17 cellular contexts compared by ENCODE assay signal in the genomic region with DNA sequence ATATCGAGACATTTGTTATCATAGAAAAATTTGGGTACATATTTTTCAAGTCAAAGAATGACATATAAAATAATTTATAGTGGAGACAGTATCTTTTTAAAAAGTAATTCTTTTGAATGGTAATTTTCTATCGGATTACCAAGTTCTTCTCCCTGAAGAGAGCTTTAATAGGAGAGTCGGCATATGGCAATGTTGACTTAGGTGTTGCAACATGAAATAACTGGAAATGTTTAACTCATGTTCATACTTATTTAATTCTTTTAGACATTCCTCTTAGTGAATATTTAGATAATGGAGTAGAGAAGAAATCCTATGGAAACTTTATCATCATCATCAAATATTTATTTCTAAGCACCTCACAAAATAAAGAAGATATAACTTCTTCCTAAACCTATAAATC.
DNase-seq lines count a peak whose midpoint lies in the region; ATAC-seq and TF ChIP-seq lines count a peak whose summit lies in the region.
"Had no signal": no experiment of that assay in that cellular context is flagged by ENCODE, and none has a peak within 500 bp of the region (broad histone marks: within the 10 kb centered on the region; RNA-seq: fewer than 3 reads in every experiment).

No MANE protein-coding gene starts in this region.

- H3K27me3 ChIP-seq in liver (ENCODE audit: control insufficient read depth in 4 of 4, insufficient read depth in 4 of 4, low read length in 3 of 4) = no peaks in the 10 kb centered on the region
- no peaks in the 10 kb centered on the region for H3K27me3 ChIP-seq in mammary epithelial cell (ENCODE audit: insufficient read depth, low read length)
- H3K27me3 ChIP-seq: BE2C had no signal

- H3K4me1 ChIP-seq in liver (ENCODE audit: control insufficient read depth in 4 of 4, insufficient read depth in 4 of 4, low read length in 3 of 4) = peaks cover 2 to 17% (median 8%) of the 10 kb centered on the region in 4 donors
- no peaks in the 10 kb centered on the region for H3K4me1 ChIP-seq in mammary epithelial cell (ENCODE audit: insufficient read depth, low read length)
- H3K4me1 ChIP-seq: BE2C, HAP-1 had no signal

- H3K36me3 ChIP-seq in liver (ENCODE audit: control insufficient read depth in 4 of 4, insufficient read depth in 3 of 4, low read depth in 1 of 4, low read length in 3 of 4) = no peaks in the 10 kb centered on the region
- no peaks in the 10 kb centered on the region for H3K36me3 ChIP-seq in mammary epithelial cell (ENCODE audit: insufficient read depth, low read length)
- H3K36me3 ChIP-seq: BE2C, HAP-1 had no signal

- intact Hi-C loops in mammary epithelial cell (cut with micrococcal nuclease) = no loop called here

- dilution Hi-C loops in mammary epithelial cell (cut with HindIII; ENCODE audit: low sequenced_read_pairs) = no loop called here

- no peak overlapping the region for H3K4me3 ChIP-seq in liver (ENCODE audit: low read depth in 1 of 3, low read length in 3 of 3)
- no peak overlapping the region for H3K4me3 ChIP-seq in mammary epithelial cell (replicated peaks in 1 of 3; ENCODE audit: insufficient read depth in 1 of 3, low read depth in 2 of 3, low read length in 3 of 3)
- H3K4me3 ChIP-seq: GM23248, HAP-1 had no signal

- no peak for ATAC-seq in HG02938 (IDR thresholded peaks at IDR 0.05; ENCODE audit: unreplicated experiment)
- ATAC-seq in HG03460 (IDR thresholded peaks at IDR 0.05; ENCODE audit: unreplicated experiment) = no peak

- H3K4me2 ChIP-seq in mammary epithelial cell (ENCODE audit: insufficient read depth, low read depth, low read length) = no peak overlapping the region

- in situ Hi-C loops in mammary epithelial cell (cut with MboI; ENCODE audit: low sequenced_read_pairs in 2 of 2) = loop anchor here in 1 of 2 donors (25.0 kb wide), 1 partner anchor 1560 kb away; no protein-coding TSS in a partner anchor

- DNase-seq in DMS53 (lab: John Stamatoyannopoulos, UW) = peak; percentile 60
- peak; percentile 29 for DNase-seq in NCI-H1694 (lab: John Stamatoyannopoulos, UW)
- peak; percentile 58 for DNase-seq in NCI-H524 treated with DMSO at 0.1 percent for 48 hours (lab: John Stamatoyannopoulos, UW)
- DNase-seq in mammary epithelial cell = no peak
- DNase-seq in T1000 (lab: John Stamatoyannopoulos, UW) = no peak
- DNase-seq: ACHN; BE2C; C1 segment of cervical spinal cord; CD4-positive, CD25-positive, alpha-beta regulatory T cell; CD8-positive, alpha-beta memory T cell; COR-L47; GM23248; KBM-7 had no signal

- WGBS in liver = 45% methylated on average over 3 of the region's 3 CpGs
- WGBS in mammary epithelial cell (ENCODE audit: low coverage, missing lambda C conversion rate) = 74% methylated on average over 3 of the region's 3 CpGs

- TF ChIP-seq CTCF in liver (IDR thresholded peaks at IDR 0.05; ENCODE audit: low read depth, low read length, missing input control) (no peak), mammary epithelial cell (conservative IDR thresholded peaks at IDR 0.05 in 1 of 2, IDR thresholded peaks at IDR 0.05 in 1 of 2; ENCODE audit: extremely low read depth in 1 of 2, insufficient read depth in 1 of 2, low read depth in 1 of 2, low read length in 2 of 2) (no peak)

- H3K9me3 ChIP-seq in liver (ENCODE audit: control insufficient read depth in 4 of 4, low read length in 3 of 4) = no peaks in the 10 kb centered on the region
- no peaks in the 10 kb centered on the region for H3K9me3 ChIP-seq in mammary epithelial cell (replicated peaks; ENCODE audit: insufficient read depth, low read length)
- H3K9me3 ChIP-seq: BE2C, HAP-1 had no signal

- H4K20me1 ChIP-seq in mammary epithelial cell (ENCODE audit: insufficient read depth, low read length) = no peaks in the 10 kb centered on the region

- CTCF ChIA-PET in mammary epithelial cell (lab: Charles Lee; ENCODE audit: low non-redundant PET) = no interaction called here

- no peak for TF ChIP-seq RAD21 in liver (IDR thresholded peaks at IDR 0.05)

- H3K79me2 ChIP-seq in mammary epithelial cell (ENCODE audit: insufficient read depth, low read length) = no peaks in the 10 kb centered on the region

- H2AFZ ChIP-seq in mammary epithelial cell (ENCODE audit: low read depth, low read length) = no peak overlapping the region
- H2AFZ ChIP-seq: GM23248 had no signal

- H3K9ac ChIP-seq in liver (ENCODE audit: low read depth in 1 of 2, low read length in 2 of 2) (no peak overlapping the region), mammary epithelial cell (ENCODE audit: insufficient read depth, low read length) (no peak overlapping the region)
- H3K9ac ChIP-seq: GM23248 had no signal

- BruUV-seq in mammary epithelial cell (replicated peaks; lab: Mats Ljungman, UMichigan) = no TSS peak

- no peak overlapping the region for H3K27ac ChIP-seq in liver (ENCODE audit: low read depth in 1 of 2, low read length in 2 of 2)
- H3K27ac ChIP-seq in mammary epithelial cell (ENCODE audit: insufficient read depth, low read depth, low read length) = no peak overlapping the region
- H3K27ac ChIP-seq: GM23248 had no signal

TF ChIP-seq in liver, 16 proteins besides CTCF, POLR2A, EP300 and RAD21:
- TF ChIP-seq JUND (IDR thresholded peaks at IDR 0.05) (no peak), FOXA1 (IDR thresholded peaks at IDR 0.05) (peak; percentile 28), FOXA2 (IDR thresholded peaks at IDR 0.05) (peak; percentile 61), HNF4G (IDR thresholded peaks at IDR 0.05) (no peak)

Comparison
In these comparisons a context has a peak if more than half of its experiments do, and no peak if none do; other contexts are left out.
1. DNase-seq: peak in DMS53 (single experiment), NCI-H1694 (single experiment) and NCI-H524 treated with DMSO at 0.1 percent for 48 hours (single experiment); none in mammary epithelial cell (single experiment) and T1000 (single experiment).